ENCODE assay signal across 12 cellular contexts in the genomic region with DNA sequence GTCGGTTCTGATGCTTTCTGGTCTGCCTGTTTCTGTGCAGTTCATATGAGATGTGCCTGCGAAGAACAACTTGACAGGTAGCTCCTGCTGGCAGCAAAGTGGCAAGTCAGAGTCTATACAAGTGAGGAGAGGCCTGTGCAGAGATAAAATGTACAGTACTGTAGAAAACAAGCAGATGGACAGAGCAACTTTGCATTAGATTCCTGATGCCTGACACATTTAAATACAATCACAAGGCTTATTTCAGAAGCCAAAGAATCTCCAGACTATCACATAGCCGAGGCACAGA.
"Had no signal": no experiment of that assay in that cellular context is flagged by ENCODE, and none has a peak within 500 bp of the region (broad histone marks: within the 10 kb centered on the region; RNA-seq: fewer than 3 reads in every experiment).

No MANE protein-coding gene starts in this region.

- ATAC-seq: activated CD4-positive, CD25-positive, alpha-beta regulatory T cell treated with anti-CD3 and anti-CD28 coated beads, Interleukin-2, amount 50 U/mL, for 24 hours; activated CD8-positive, alpha-beta T cell treated with anti-CD3 and anti-CD28 coated beads for 36 hours; activated T-cell treated with anti-CD3 and anti-CD28 coated beads, Interleukin-2, amount 50 U/mL, for 72 hours had no signal

- DNase-seq: activated CD4-positive, alpha-beta T cell treated with anti-CD3 and anti-CD28 coated beads for 4 hours; activated CD8-positive, alpha-beta memory T cell treated with anti-CD3 and anti-CD28 coated beads, Interleukin-2, amount 50 U/mL, for 4 hours; activated CD8-positive, alpha-beta T cell treated with anti-CD3 and anti-CD28 coated beads for 36 hours; activated T-cell treated with anti-CD3 and anti-CD28 coated beads, Interleukin-2, amount 50 U/mL, for 72 hours; aorta; KG1; NCI-H1048; NCI-H2029 treated with DMSO at 0.1 percent for 48 hours; NCI-H226; PC-9; SHP77 treated with DMSO at 0.1 percent for 48 hours had no signal
